In genomic region chr16:67170948-67171649, GRCh38 we compare ENCODE assay signal across 8 cellular contexts. TPM values are rescaled to one million over a fixed set of nuclear protein-coding genes. Genes with fewer than 3 reads are reported as not detected.
DNase-seq lines count a peak whose midpoint lies in the region; ATAC-seq, FAIRE-seq and TF ChIP-seq lines count a peak whose summit lies in the region.

No MANE protein-coding gene starts in this region.

- H3K27ac ChIP-seq in CD8-positive, alpha-beta T cell (ENCODE audit: low read depth, low read length): no peak overlapping the region
- H3K27ac ChIP-seq in HUES48 (ENCODE audit: low read depth, low read length): no peak overlapping the region

- peaks cover 34% of the 10 kb centered on the region for H3K27me3 ChIP-seq in CD8-positive, alpha-beta T cell (ENCODE audit: insufficient read depth, low read length)
- H3K27me3 ChIP-seq in HUES48 (ENCODE audit: control insufficient read depth, insufficient read depth, low read length): peaks cover 95% of the 10 kb centered on the region

- ATAC-seq in CD8-positive, alpha-beta T cell: no peak
- no peak for ATAC-seq in natural killer cell treated with Interleukin-12 subunit alpha and Interleukin-12 subunit beta and Interleukin-15 and Interleukin-18, amount 100 ng/mL, for 72 hours
- ATAC-seq in HG03521 (IDR thresholded peaks at IDR 0.05; ENCODE audit: unreplicated experiment): no peak

- peaks cover 31% of the 10 kb centered on the region for H3K4me1 ChIP-seq in CD8-positive, alpha-beta T cell (ENCODE audit: insufficient read depth, low read length)
- peaks cover 22% of the 10 kb centered on the region for H3K4me1 ChIP-seq in HUES48 (ENCODE audit: control insufficient read depth, insufficient read depth, low read length)

- CTCF ChIA-PET in CD8-positive, alpha-beta T cell (lab: Charles Lee): interaction anchor here (5.2 kb wide), 1 partner anchor 16 kb away, joined by 20 read pairs; no protein-coding TSS in a partner anchor

- POLR2A ChIA-PET in CD8-positive, alpha-beta T cell (lab: Charles Lee): no interaction called here

- no peaks in the 10 kb centered on the region for H3K36me3 ChIP-seq in CD8-positive, alpha-beta T cell (ENCODE audit: insufficient read depth, low read length)
- H3K36me3 ChIP-seq in HUES48 (ENCODE audit: control insufficient read depth, insufficient read depth, low read length): no peaks in the 10 kb centered on the region

- H3K36me3 Mint-ChIP-seq in CD8-positive, alpha-beta T cell: no peaks in the 10 kb centered on the region
- peaks cover 55% of the 10 kb centered on the region for H3K36me3 Mint-ChIP-seq in dendritic cell treated with granulocyte-macrophage colony-stimulating factor and Interleukin-4, amounts not matched to agents 40 ng/mL and 50 ng/mL, for 4 days (ENCODE audit: low read depth)
- no peaks in the 10 kb centered on the region for H3K36me3 Mint-ChIP-seq in natural killer cell treated with Interleukin-12 subunit alpha and Interleukin-12 subunit beta and Interleukin-15 and Interleukin-18, amount 100 ng/mL, for 72 hours

- TF ChIP-seq CTCF in CD8-positive, alpha-beta T cell (IDR thresholded peaks at IDR 0.05): no peak

- no peak overlapping the region for H3K27ac Mint-ChIP-seq in CD8-positive, alpha-beta T cell
- H3K27ac Mint-ChIP-seq in dendritic cell treated with granulocyte-macrophage colony-stimulating factor and Interleukin-4, amounts not matched to agents 40 ng/mL and 50 ng/mL, for 4 days: peak overlapping the region; percentile 88
- H3K27ac Mint-ChIP-seq in natural killer cell treated with Interleukin-12 subunit alpha and Interleukin-12 subunit beta and Interleukin-15 and Interleukin-18, amount 100 ng/mL, for 72 hours: peak overlapping the region; percentile 37 to 69

- H3K9me3 Mint-ChIP-seq in CD8-positive, alpha-beta T cell: no peaks in the 10 kb centered on the region
- H3K9me3 Mint-ChIP-seq in dendritic cell treated with granulocyte-macrophage colony-stimulating factor and Interleukin-4, amounts not matched to agents 40 ng/mL and 50 ng/mL, for 4 days: no peaks in the 10 kb centered on the region
- H3K9me3 Mint-ChIP-seq in natural killer cell treated with Interleukin-12 subunit alpha and Interleukin-12 subunit beta and Interleukin-15 and Interleukin-18, amount 100 ng/mL, for 72 hours: no peaks in the 10 kb centered on the region

- no peak overlapping the region for H3K4me3 ChIP-seq in CD8-positive, alpha-beta T cell (ENCODE audit: low read depth, low read length)
- peak overlapping the region; percentile 66 for H3K4me3 ChIP-seq in HUES48 (ENCODE audit: low read depth, low read length)

- intact Hi-C loops in CD8-positive, alpha-beta T cell (cut with DNase I, micrococcal nuclease): no loop called here
- intact Hi-C loops in dendritic cell treated with granulocyte-macrophage colony-stimulating factor and Interleukin-4, amounts not matched to agents 40 ng/mL and 50 ng/mL, for 4 days (cut with micrococcal nuclease): no loop called here

- no peaks in the 10 kb centered on the region for H3K9me3 ChIP-seq in CD8-positive, alpha-beta T cell (ENCODE audit: low read length)
- H3K9me3 ChIP-seq in HUES48 (ENCODE audit: control insufficient read depth, insufficient read depth, low read length): no peaks in the 10 kb centered on the region

- peaks cover 26% of the 10 kb centered on the region for H3K4me1 Mint-ChIP-seq in CD8-positive, alpha-beta T cell (ENCODE audit: low read depth)
- H3K4me1 Mint-ChIP-seq in dendritic cell treated with granulocyte-macrophage colony-stimulating factor and Interleukin-4, amounts not matched to agents 40 ng/mL and 50 ng/mL, for 4 days (ENCODE audit: low read depth): peaks cover 80% of the 10 kb centered on the region
- peaks cover 32 to 40% of the 10 kb centered on the region in 2 donors for H3K4me1 Mint-ChIP-seq in natural killer cell treated with Interleukin-12 subunit alpha and Interleukin-12 subunit beta and Interleukin-15 and Interleukin-18, amount 100 ng/mL, for 72 hours (ENCODE audit: low read depth in 2 of 2)

- no peak overlapping the region for H3K9ac ChIP-seq in HUES48 (ENCODE audit: low read depth, low read length)

- no peak for FAIRE-seq in HTR-8/SVneo (lab: Jason Lieb, UNC)

- peaks cover 62% of the 10 kb centered on the region for H3K27me3 Mint-ChIP-seq in CD8-positive, alpha-beta T cell (ENCODE audit: low read depth)
- peaks cover 77% of the 10 kb centered on the region for H3K27me3 Mint-ChIP-seq in dendritic cell treated with granulocyte-macrophage colony-stimulating factor and Interleukin-4, amounts not matched to agents 40 ng/mL and 50 ng/mL, for 4 days
- H3K27me3 Mint-ChIP-seq in natural killer cell treated with Interleukin-12 subunit alpha and Interleukin-12 subunit beta and Interleukin-15 and Interleukin-18, amount 100 ng/mL, for 72 hours: peaks cover 28 to 38% of the 10 kb centered on the region in 2 donors

- H3K4me3 Mint-ChIP-seq in CD8-positive, alpha-beta T cell: peak overlapping the region; percentile 47
- H3K4me3 Mint-ChIP-seq in dendritic cell treated with granulocyte-macrophage colony-stimulating factor and Interleukin-4, amounts not matched to agents 40 ng/mL and 50 ng/mL, for 4 days: peak overlapping the region; percentile 66
- H3K4me3 Mint-ChIP-seq in natural killer cell treated with Interleukin-12 subunit alpha and Interleukin-12 subunit beta and Interleukin-15 and Interleukin-18, amount 100 ng/mL, for 72 hours: peak overlapping the region; percentile 85

- no peak for DNase-seq in CD8-positive, alpha-beta T cell
- DNase-seq in natural killer cell treated with Interleukin-12 subunit alpha and Interleukin-12 subunit beta and Interleukin-15 and Interleukin-18, amount 100 ng/mL, for 72 hours (ENCODE audit: low spot score): no peak
- DNase-seq in CD1c-positive myeloid dendritic cell (ENCODE audit: extremely low spot score) (no peak), D341Med (ENCODE audit: low spot score) (no peak), HTR-8/SVneo (ENCODE audit: insufficient read length, low spot score) (no peak)

RNA-seq across cellular contexts. Expression of gene NOL3, which starts 0.8 kb away (rescaled TPM):
- under 1 TPM; 0.36 to 0.71 TPM for total RNA-seq in CD8-positive, alpha-beta T cell
- total RNA-seq in natural killer cell treated with Interleukin-12 subunit alpha and Interleukin-12 subunit beta and Interleukin-15 and Interleukin-18, amount 100 ng/mL, for 72 hours: 10 to 100 TPM; 10.5 to 20.1 TPM

RNA-seq across cellular contexts. Expression of gene HSF4, which starts 6.6 kb away (rescaled TPM):
- total RNA-seq in CD8-positive, alpha-beta T cell: 1 to 10 TPM; 5.2 to 9.5 TPM
- 10 to 100 TPM; 17.2 to 19.4 TPM for total RNA-seq in natural killer cell treated with Interleukin-12 subunit alpha and Interleukin-12 subunit beta and Interleukin-15 and Interleukin-18, amount 100 ng/mL, for 72 hours

RNA-seq across cellular contexts. Expression of gene FBXL8, which starts 11.3 kb away (rescaled TPM):
- 1 to 10 TPM; 4.4 to 6.4 TPM for total RNA-seq in CD8-positive, alpha-beta T cell
- total RNA-seq in natural killer cell treated with Interleukin-12 subunit alpha and Interleukin-12 subunit beta and Interleukin-15 and Interleukin-18, amount 100 ng/mL, for 72 hours: 10 to 100 TPM; 15.3 to 16.8 TPM

RNA-seq across cellular contexts. Expression of gene TRADD, which starts 11.4 kb away (rescaled TPM):
- 10 to 100 TPM; 15.5 to 17.1 TPM for total RNA-seq in CD8-positive, alpha-beta T cell
- 10 to 100 TPM; 38.5 to 51.2 TPM for total RNA-seq in natural killer cell treated with Interleukin-12 subunit alpha and Interleukin-12 subunit beta and Interleukin-15 and Interleukin-18, amount 100 ng/mL, for 72 hours

RNA-seq across cellular contexts. Expression of gene MATCAP1, which starts 12.7 kb away (rescaled TPM):
- 1 to 10 TPM; 7.7 to 8.0 TPM for total RNA-seq in CD8-positive, alpha-beta T cell
- 10 to 100 TPM; 33.2 to 33.8 TPM for total RNA-seq in natural killer cell treated with Interleukin-12 subunit alpha and Interleukin-12 subunit beta and Interleukin-15 and Interleukin-18, amount 100 ng/mL, for 72 hours

Comparison
In these comparisons a context has a peak if more than half of its experiments do, and no peak if none do; other contexts are left out.
1. RNA of gene NOL3, which starts 0.8 kb away (total RNA-seq): 10.5 to 20.1 TPM in natural killer cell treated with Interleukin-12 subunit alpha and Interleukin-12 subunit beta and Interleukin-15 and Interleukin-18, amount 100 ng/mL, for 72 hours; 0.36 to 0.71 TPM in CD8-positive, alpha-beta T cell; every median in the first group is over 4 times any median in the second.
2. Peak in every context shown above with its lines, with median percentiles within 50 percentile points of each other: H3K4me3 Mint-ChIP-seq.